In the genomic region with DNA sequence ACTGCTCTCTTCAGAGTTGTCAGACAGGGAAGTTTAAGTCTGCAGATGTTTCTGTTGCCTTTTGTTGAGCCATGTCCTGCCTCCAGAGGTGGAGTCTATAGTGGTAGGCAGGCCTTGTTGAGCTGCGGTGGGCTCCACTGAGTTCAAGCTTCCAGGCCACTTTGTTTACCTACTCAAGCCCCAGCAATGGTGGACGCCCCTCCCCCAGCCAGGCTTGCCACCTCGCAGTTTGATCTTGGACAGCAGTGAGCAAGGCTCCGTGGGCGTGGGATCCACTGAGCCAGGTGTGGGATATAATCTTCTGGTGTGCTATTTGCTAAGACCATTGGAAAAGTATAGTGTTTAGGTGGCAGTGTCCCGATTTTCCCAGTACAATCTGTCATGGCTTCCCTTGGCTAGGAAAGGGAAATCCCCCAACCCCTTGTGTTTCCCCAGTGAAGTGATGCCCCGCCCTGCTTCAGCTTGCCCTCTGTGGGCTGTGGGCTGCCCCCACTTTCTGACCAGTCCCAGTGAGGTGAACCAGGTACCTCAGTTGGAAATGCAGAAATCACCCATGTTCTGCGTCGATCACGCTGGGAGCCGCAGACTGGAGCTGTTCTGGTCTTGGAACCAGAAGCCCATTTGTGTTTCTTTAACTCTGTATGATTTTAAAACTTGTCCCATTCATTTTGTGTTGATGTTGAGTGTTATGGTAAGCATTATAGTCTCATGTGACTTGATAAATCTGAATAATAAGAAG, we compare ENCODE assay signal across 6 cellular contexts.
"Had no signal": no experiment of that assay in that cellular context is flagged by ENCODE, and none has a peak within 500 bp of the region (broad histone marks: within the 10 kb centered on the region; RNA-seq: fewer than 3 reads in every experiment).

No MANE protein-coding gene starts in this region.

- H3K27ac ChIP-seq: GM23248 had no signal

- H2AFZ ChIP-seq: GM23248 had no signal

- H3K4me3 ChIP-seq: GM23248, K562 had no signal

- H3K9ac ChIP-seq: GM23248 had no signal

- DNase-seq: GM23248, GOT3, H9, HCEC 1CT, IMR-90 had no signal
